ENCODE assay signal across 15 cellular contexts in the genomic region with DNA sequence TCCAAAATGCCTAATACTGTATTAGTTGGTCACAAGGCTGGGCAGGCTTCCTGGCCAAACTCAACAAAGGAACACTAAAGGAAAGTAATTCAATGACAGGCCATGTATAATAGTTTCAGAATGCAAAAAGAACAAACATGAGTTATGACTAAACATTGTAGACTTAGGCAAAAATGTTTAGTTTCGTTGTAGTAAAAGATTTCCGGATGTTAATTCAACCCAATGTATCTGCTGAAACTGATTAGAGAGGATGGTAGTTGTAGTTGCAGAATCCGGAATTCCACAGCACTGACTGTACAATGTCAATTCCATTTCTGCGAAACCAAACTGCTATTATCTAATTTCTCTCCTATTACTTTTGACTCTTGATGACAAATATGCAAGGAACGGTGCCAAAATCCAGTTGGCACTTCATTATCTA.
A peak's percentile ranks its signal among the peaks of the same experiment; 100 is the strongest.
DNase-seq lines count a peak whose midpoint lies in the region; ATAC-seq, FAIRE-seq and TF ChIP-seq lines count a peak whose summit lies in the region.
"Had no signal": no experiment of that assay in that cellular context is flagged by ENCODE, and none has a peak within 500 bp of the region (broad histone marks: within the 10 kb centered on the region; RNA-seq: fewer than 3 reads in every experiment).

No MANE protein-coding gene starts in this region.

- no peaks in the 10 kb centered on the region for H3K27me3 ChIP-seq in PC-3 (ENCODE audit: low read length)
- no peaks in the 10 kb centered on the region for H3K27me3 ChIP-seq in endothelial cell of umbilical vein (ENCODE audit: control insufficient read depth in 2 of 2, insufficient read depth in 2 of 2, low read length in 2 of 2)
- no peaks in the 10 kb centered on the region for H3K27me3 ChIP-seq in H7 (ENCODE audit: control insufficient read depth, insufficient read depth, low read length)
- no peaks in the 10 kb centered on the region for H3K27me3 ChIP-seq in suprapubic skin
- H3K27me3 ChIP-seq: tibial nerve had no signal

- peaks cover 30% of the 10 kb centered on the region for H3F3A ChIP-seq in PC-3 (ENCODE audit: low read length, unreplicated experiment)

- dilution Hi-C loops in endothelial cell of umbilical vein (cut with MboI; ENCODE audit: extremely low pct_ligation_motif_present, low sequenced_read_pairs), result no loop called here

- peak; percentile 71 for DNase-seq in AG20443 (ENCODE audit: low spot score)
- peak; percentile 97 for DNase-seq in PC-3
- peak; percentile 92 for DNase-seq in endothelial cell of umbilical vein (ENCODE audit: low read depth, low spot score)
- DNase-seq in myocyte (ENCODE audit: low read depth), result peak; percentile 87
- no peak for DNase-seq in H7
- DNase-seq in GM13976 (ENCODE audit: low spot score), result no peak
- no peak for DNase-seq in G401 (ENCODE audit: low spot score)
- DNase-seq in suprapubic skin (ENCODE audit: low spot score in 2 of 2), result no peak
- DNase-seq: activated CD4-positive, alpha-beta T cell treated with anti-CD3 and anti-CD28 coated beads, Interleukin-2, amount 10 ng/mL, durations not matched to agents 7 days and 5 days; activated naive CD4-positive, alpha-beta T cell; effector memory CD8-positive, alpha-beta T cell; nucleus accumbens; SIG-M5 had no signal

- intact Hi-C loops in PC-3 (cut with micrococcal nuclease), result loop anchor here (1.0 to 2.0 kb wide), 6 partner anchors 28 to 100 kb away; no protein-coding TSS in a partner anchor
- intact Hi-C loops in endothelial cell of umbilical vein (cut with micrococcal nuclease), result loop anchor here (1.0 to 5.0 kb wide), 4 partner anchors 57 to 115 kb away; no protein-coding TSS in a partner anchor

- in situ Hi-C loops in GM13976 (cut with MboI; ENCODE audit: low sequenced_read_pairs, unreplicated experiment), result no loop called here
- in situ Hi-C loops in G401 (cut with HindIII; ENCODE audit: low sequenced_read_pairs), result no loop called here

- WGBS in suprapubic skin, result 34% methylated on average over 5 of the region's 5 CpGs

- H3K4me3 ChIP-seq in PC-3 (ENCODE audit: low read length) (no peak overlapping the region), endothelial cell of umbilical vein (replicated peaks in 1 of 3; ENCODE audit: insufficient read depth in 1 of 3, low read depth in 1 of 3, low read length in 3 of 3) (no peak overlapping the region), H7 (ENCODE audit: insufficient read depth, low read depth, low read length) (no peak overlapping the region), suprapubic skin (no peak overlapping the region)
- H3K4me3 ChIP-seq: K562, tibial nerve had no signal

- H3K4me2 ChIP-seq in PC-3 (ENCODE audit: low read length), result no peak overlapping the region
- H3K4me2 ChIP-seq in endothelial cell of umbilical vein (ENCODE audit: insufficient read depth, low read length), result no peak overlapping the region

- ATAC-seq in PC-3, result peak; percentile 57
- ATAC-seq: effector memory CD8-positive, alpha-beta T cell; K562 had no signal

- H2AFZ ChIP-seq in PC-3 (ENCODE audit: low read length) (no peak overlapping the region), endothelial cell of umbilical vein (ENCODE audit: low read depth, low read length) (no peak overlapping the region)

- H4K20me1 ChIP-seq in PC-3 (ENCODE audit: low read length), result no peaks in the 10 kb centered on the region
- H4K20me1 ChIP-seq in endothelial cell of umbilical vein (replicated peaks; ENCODE audit: control insufficient read depth, extremely low read depth, insufficient read depth, low read length), result no peaks in the 10 kb centered on the region

- no peaks in the 10 kb centered on the region for H3K36me3 ChIP-seq in PC-3 (ENCODE audit: low read depth, low read length)
- H3K36me3 ChIP-seq in endothelial cell of umbilical vein (ENCODE audit: control insufficient read depth in 2 of 2, extremely low read depth in 1 of 2, insufficient read depth in 2 of 2, low read length in 2 of 2), result no peaks in the 10 kb centered on the region
- no peaks in the 10 kb centered on the region for H3K36me3 ChIP-seq in H7 (replicated peaks; ENCODE audit: control insufficient read depth, insufficient read depth, low read length)
- H3K36me3 ChIP-seq in suprapubic skin, result no peaks in the 10 kb centered on the region
- H3K36me3 ChIP-seq: tibial nerve had no signal

- H3K79me2 ChIP-seq in PC-3 (ENCODE audit: low read length) (peaks cover 3% of the 10 kb centered on the region; the same call in 1 of the 2 replicates), endothelial cell of umbilical vein (ENCODE audit: control insufficient read depth, insufficient read depth, low read length) (no peaks in the 10 kb centered on the region)

- no peaks in the 10 kb centered on the region for H3K9me3 ChIP-seq in PC-3 (ENCODE audit: low read length)
- no peaks in the 10 kb centered on the region for H3K9me3 ChIP-seq in endothelial cell of umbilical vein (replicated peaks; ENCODE audit: control insufficient read depth, insufficient read depth, low read length)
- H3K9me3 ChIP-seq in suprapubic skin, result no peaks in the 10 kb centered on the region
- H3K9me3 ChIP-seq: tibial nerve had no signal

- TF ChIP-seq CTCF in PC-3 (conservative IDR thresholded peaks at IDR 0.05; ENCODE audit: low read depth, low read length) (no peak), endothelial cell of umbilical vein (IDR thresholded peaks at IDR 0.05; ENCODE audit: extremely low read depth in 1 of 2, insufficient read depth in 1 of 2, low read depth in 1 of 2, low read length in 2 of 2) (no peak), GM13976 (IDR thresholded peaks at IDR 0.05; ENCODE audit: borderline replicate concordance, control extremely low read depth, extremely low read depth, insufficient read depth, missing control alignments) (no peak), suprapubic skin (IDR thresholded peaks at IDR 0.05) (no peak)

- no peaks in the 10 kb centered on the region for H3K9me2 ChIP-seq in PC-3 (replicated peaks; ENCODE audit: low read length)

- BruUV-seq in PC-3 (replicated peaks; lab: Mats Ljungman, UMichigan) (no TSS peak), endothelial cell of umbilical vein (replicated peaks; lab: Mats Ljungman, UMichigan) (no TSS peak)

- TF ChIP-seq POLR2A in endothelial cell of umbilical vein (IDR thresholded peaks at IDR 0.05; ENCODE audit: low read depth, low read length) (peak; percentile 46), suprapubic skin (IDR thresholded peaks at IDR 0.05) (no peak)

- peak overlapping the region; percentile 100 for H3K27ac ChIP-seq in PC-3 (ENCODE audit: low read length)
- peak overlapping the region; percentile 82 for H3K27ac ChIP-seq in endothelial cell of umbilical vein (ENCODE audit: insufficient read depth, low read depth, low read length)
- no peak overlapping the region for H3K27ac ChIP-seq in suprapubic skin
- H3K27ac ChIP-seq: tibial nerve had no signal

- CTCF ChIA-PET in PC-3 (lab: Charles Lee) (interaction anchor here (1.0 kb wide), 1 partner anchor 28 kb away, joined by 3 read pairs; no protein-coding TSS in a partner anchor), endothelial cell of umbilical vein (lab: Charles Lee) (interaction anchor here (1.2 to 1.5 kb wide), 2 partner anchors 56 to 100 kb away, joined by 3 to 5 read pairs; no protein-coding TSS in a partner anchor)

- POLR2A ChIA-PET in PC-3 (lab: Charles Lee; ENCODE audit: unreplicated experiment) (interaction anchor here (0.6 kb wide), 1 partner anchor 383 kb away, joined by 16 read pairs; no protein-coding TSS in a partner anchor), endothelial cell of umbilical vein (lab: Charles Lee) (no interaction called here)

- TF ChIP-seq EP300 in suprapubic skin (IDR thresholded peaks at IDR 0.05), result no peak

- H3K9ac ChIP-seq in PC-3 (ENCODE audit: low read length), result peak overlapping the region; percentile 97
- H3K9ac ChIP-seq in endothelial cell of umbilical vein (replicated peaks; ENCODE audit: extremely low read depth, insufficient read depth, low read length), result no peak overlapping the region

- peaks cover 85% of the 10 kb centered on the region for H3K4me1 ChIP-seq in PC-3 (ENCODE audit: insufficient read depth, low read length)
- peaks cover 12% of the 10 kb centered on the region for H3K4me1 ChIP-seq in endothelial cell of umbilical vein (ENCODE audit: control insufficient read depth, extremely low read depth, insufficient read depth, low read length)
- peaks cover 9% of the 10 kb centered on the region for H3K4me1 ChIP-seq in suprapubic skin

- peak; percentile 71 for FAIRE-seq in endothelial cell of umbilical vein (lab: Jason Lieb, UNC)
- FAIRE-seq: K562 had no signal

- no peaks in the 10 kb centered on the region for H3K9me1 ChIP-seq in endothelial cell of umbilical vein (replicated peaks; ENCODE audit: control insufficient read depth, extremely low read depth, insufficient read depth, low read length)

TF ChIP-seq in endothelial cell of umbilical vein, 7 proteins besides CTCF, POLR2A, EP300 and RAD21:
- peak; percentile 68 for TF ChIP-seq JUN (IDR thresholded peaks at IDR 0.05; ENCODE audit: borderline replicate concordance, insufficient read depth, insufficient read length, low read depth)
- TF ChIP-seq, protein P1, sequence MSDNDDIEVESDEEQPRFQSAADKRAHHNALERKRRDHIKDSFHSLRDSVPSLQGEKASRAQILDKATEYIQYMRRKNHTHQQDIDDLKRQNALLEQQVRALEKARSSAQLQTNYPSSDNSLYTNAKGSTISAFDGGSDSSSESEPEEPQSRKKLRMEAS (IDR thresholded peaks at IDR 0.05; ENCODE audit: insufficient read depth, insufficient read length), result no peak
- peak; percentile 94 for TF ChIP-seq GATA2 (IDR thresholded peaks at IDR 0.05; ENCODE audit: insufficient read depth, insufficient read length, low read depth, low read length)
- peak; percentile 72 for TF ChIP-seq POLR2AphosphoS5 (IDR thresholded peaks at IDR 0.05; ENCODE audit: insufficient read depth, low read depth, low read length)
- TF ChIP-seq EZH2 (IDR thresholded peaks at IDR 0.05; ENCODE audit: borderline replicate concordance, low read depth, low read length, severe bottlenecking), result no peak
- TF ChIP-seq FOS (IDR thresholded peaks at IDR 0.05; ENCODE audit: borderline replicate concordance, insufficient read depth, low read length), result peak; percentile 94

Comparison
In these comparisons a context has a peak if more than half of its experiments do, and no peak if none do; other contexts are left out.
1. DNase-seq: peak in AG20443 (single experiment), PC-3 (single experiment), endothelial cell of umbilical vein (single experiment) and myocyte (single experiment); none in H7 (single experiment), GM13976 (single experiment), G401 (single experiment) and suprapubic skin (0 of 2).